25 cellular contexts compared by ENCODE assay signal in genomic region chr12:3361156-3361555, GRCh38.
DNase-seq lines count a peak whose midpoint lies in the region; ATAC-seq, FAIRE-seq and TF ChIP-seq lines count a peak whose summit lies in the region.
"Had no signal": no experiment of that assay in that cellular context is flagged by ENCODE, and none has a peak within 500 bp of the region (broad histone marks: within the 10 kb centered on the region; RNA-seq: fewer than 3 reads in every experiment).

No MANE protein-coding gene starts in this region.

- no peak overlapping the region for H3K27ac ChIP-seq in right lobe of liver
- H3K27ac ChIP-seq in HepG2 (ENCODE audit: extremely low read length, insufficient read depth, low read length) = no peak overlapping the region
- H3K27ac ChIP-seq in esophagus squamous epithelium = no peak overlapping the region
- H3K27ac ChIP-seq: 22Rv1; BLaER1 treated with 17β-estradiol and CSF1 and Interleukin-3, amounts not matched to agents 10 nM and 100 nM; GM23248 had no signal

- TF ChIP-seq CTCF in right lobe of liver (IDR thresholded peaks at IDR 0.05) (no peak), HepG2 (CRISPR knock-in tag; IDR thresholded peaks at IDR 0.05) (no peak), esophagus squamous epithelium (IDR thresholded peaks at IDR 0.05) (no peak)

- DNase-seq in right lobe of liver (peak in 1 of 3 donors; percentile 31), HepG2 (ENCODE audit: low spot score) (no peak), islet precursor cell (peak; percentile 48), ureter (ENCODE audit: low spot score) (peak; percentile 29), DMS153 treated with DMSO at 0.1 percent for 48 hours (lab: John Stamatoyannopoulos, UW; ENCODE audit: unreplicated experiment) (no peak), esophagus squamous epithelium (lab: John Stamatoyannopoulos, UW) (no peak), SHP77 treated with DMSO at 0.1 percent for 48 hours (lab: John Stamatoyannopoulos, UW) (no peak)
- DNase-seq: AML-193; BE2C; Caco-2; CD4-positive, CD25-positive, alpha-beta regulatory T cell; DMS153; DMS79; EL; GDM1; GM23248; HFFc6 had no signal

- no peak for TF ChIP-seq RAD21 in HepG2 (CRISPR knock-in tag; IDR thresholded peaks at IDR 0.05)

- in situ Hi-C loops in HepG2 (cut with HindIII; ENCODE audit: extremely low pct_ligation_motif_present, low pct_unique_long_range_greater_than_20kb) = no loop called here

- TF ChIP-seq EP300 in HepG2 (IDR thresholded peaks at IDR 0.05; ENCODE audit: low read depth in 2 of 2, low read length in 2 of 2) (no peak), HepG2 (CRISPR knock-in tag; IDR thresholded peaks at IDR 0.05; ENCODE audit: borderline replicate concordance) (no peak)

- H4K20me1 ChIP-seq in HepG2 (ENCODE audit: insufficient read depth, low read length) = no peaks in the 10 kb centered on the region
- H4K20me1 ChIP-seq: BLaER1 treated with 17β-estradiol and CSF1 and Interleukin-3, amounts not matched to agents 10 nM and 100 nM had no signal

- intact Hi-C loops in right lobe of liver (cut with DNase I) (no loop called here), HepG2 (cut with micrococcal nuclease; ENCODE audit: unreplicated experiment) (no loop called here), esophagus squamous epithelium (cut with DNase I) (no loop called here)

- H3K36me3 ChIP-seq in right lobe of liver = no peaks in the 10 kb centered on the region
- no peaks in the 10 kb centered on the region for H3K36me3 ChIP-seq in HepG2 (replicated peaks in 1 of 2; ENCODE audit: control insufficient read depth in 1 of 2, insufficient read depth in 2 of 2, low read length in 2 of 2)
- no peaks in the 10 kb centered on the region for H3K36me3 ChIP-seq in esophagus squamous epithelium
- H3K36me3 ChIP-seq: BE2C; BLaER1 treated with 17β-estradiol and CSF1 and Interleukin-3, amounts not matched to agents 10 nM and 100 nM; HAP-1 had no signal

- no peak overlapping the region for H3K9ac ChIP-seq in HepG2 (ENCODE audit: insufficient read depth, low read depth, low read length)
- H3K9ac ChIP-seq: BLaER1 treated with 17β-estradiol and CSF1 and Interleukin-3, amounts not matched to agents 10 nM and 100 nM; GM23248 had no signal

- TF ChIP-seq POLR2A in right lobe of liver (IDR thresholded peaks at IDR 0.05) = no peak
- no peak for TF ChIP-seq POLR2A in HepG2 (IDR thresholded peaks at IDR 0.05; ENCODE audit: insufficient read depth in 1 of 2, low read depth in 2 of 2, low read length in 2 of 2)
- no peak for TF ChIP-seq POLR2A in esophagus squamous epithelium (IDR thresholded peaks at IDR 0.05)

- ATAC-seq in right lobe of liver (peak in 3 of 4 donors; percentile 18 to 33 (median 29)), HepG2 (no peak)
- ATAC-seq: CD8-positive, alpha-beta T cell; GM12878 had no signal

- H3K4me2 ChIP-seq in HepG2 (ENCODE audit: low read depth, low read length) = no peak overlapping the region

- H3K4me1 ChIP-seq in right lobe of liver = peaks cover 0 to 4% (median 0%) of the 10 kb centered on the region in 4 donors
- no peaks in the 10 kb centered on the region for H3K4me1 ChIP-seq in HepG2 (ENCODE audit: insufficient read depth, low read length)
- peaks cover 0 to 11% (median 6%) of the 10 kb centered on the region in 3 donors for H3K4me1 ChIP-seq in esophagus squamous epithelium
- H3K4me1 ChIP-seq: BE2C, Caco-2, HAP-1 had no signal

- BruUV-seq in HepG2 (replicated peaks; lab: Mats Ljungman, UMichigan) = no TSS peak

- 59% methylated on average over 6 of the region's 6 CpGs for WGBS in right lobe of liver (ENCODE audit: insufficient coverage, low coverage, low lambda C conversion rate, missing lambda C conversion rate)
- whole genome bisulfite sequencing in HepG2 (ENCODE audit: low lambda C conversion rate) = 34% methylated on average over 6 of the region's 6 CpGs
- WGBS in esophagus squamous epithelium, 2 donors = 78 to 87% methylated on average over 5 to 6 of the region's 6 CpGs

- no peak overlapping the region for H3K4me3 ChIP-seq in right lobe of liver
- no peak overlapping the region for H3K4me3 ChIP-seq in HepG2 (replicated peaks in 1 of 3; ENCODE audit: insufficient read depth in 1 of 3, low read depth in 2 of 3, low read length in 3 of 3)
- no peak overlapping the region for H3K4me3 ChIP-seq in esophagus squamous epithelium
- H3K4me3 ChIP-seq: BLaER1 treated with 17β-estradiol and CSF1 and Interleukin-3, amounts not matched to agents 10 nM and 100 nM; GM12878; GM23248; HAP-1 had no signal

- no peak for FAIRE-seq in HepG2 (lab: Jason Lieb, UNC)
- FAIRE-seq: A204.1, GM12878, GM19239, H54 had no signal

- POLR2A ChIA-PET in HepG2 (lab: Yijun Ruan, JAX) = no interaction called here

- H2AFZ ChIP-seq in HepG2 (ENCODE audit: low read length) = no peak overlapping the region
- H2AFZ ChIP-seq: GM23248 had no signal

- CTCF ChIA-PET in HepG2 (lab: Yijun Ruan, JAX; ENCODE audit: low intra/inter-chr PET ratio, low total read pairs) = no interaction called here

- no peaks in the 10 kb centered on the region for H3K27me3 ChIP-seq in right lobe of liver
- peaks cover 6 to 50% of the 10 kb centered on the region in 2 experiments for H3K27me3 ChIP-seq in HepG2 (ENCODE audit: control insufficient read depth in 1 of 2, insufficient read depth in 2 of 2, low read length in 2 of 2)
- peaks cover 0 to 73% (median 6%) of the 10 kb centered on the region in 4 donors for H3K27me3 ChIP-seq in esophagus squamous epithelium

- H3K9me3 ChIP-seq in right lobe of liver (no peaks in the 10 kb centered on the region), HepG2 (ENCODE audit: low read length) (no peaks in the 10 kb centered on the region), esophagus squamous epithelium (no peaks in the 10 kb centered on the region)
- H3K9me3 ChIP-seq: BE2C, Caco-2, HAP-1 had no signal

- no peaks in the 10 kb centered on the region for H3K79me2 ChIP-seq in HepG2 (ENCODE audit: insufficient read depth, low read length)

TF ChIP-seq in HepG2, 621 proteins besides CTCF, POLR2A, EP300 and RAD21 (continues in another document):
- TF ChIP-seq RARG (CRISPR knock-in tag; IDR thresholded peaks at IDR 0.05; ENCODE audit: low read depth) = no peak
- no peak for TF ChIP-seq ZNF17 (CRISPR knock-in tag; IDR thresholded peaks at IDR 0.05)
- no peak for TF ChIP-seq DRAP1 (CRISPR knock-in tag; IDR thresholded peaks at IDR 0.05)
- no peak for TF ChIP-seq SNRNP70 (IDR thresholded peaks at IDR 0.05; ENCODE audit: low read depth, low read length)
- TF ChIP-seq ZNF512B (CRISPR knock-in tag; IDR thresholded peaks at IDR 0.05; ENCODE audit: borderline replicate concordance) = no peak
- TF ChIP-seq ZNF576 (CRISPR knock-in tag; IDR thresholded peaks at IDR 0.05) = no peak
- no peak for TF ChIP-seq CREBL2 (CRISPR knock-in tag; IDR thresholded peaks at IDR 0.05; ENCODE audit: borderline replicate concordance)
- TF ChIP-seq PAX8 (CRISPR knock-in tag; IDR thresholded peaks at IDR 0.05; ENCODE audit: borderline replicate concordance) = no peak
- no peak for TF ChIP-seq HMGA1 (CRISPR knock-in tag; conservative IDR thresholded peaks at IDR 0.05)
- TF ChIP-seq SMC3 (IDR thresholded peaks at IDR 0.05; ENCODE audit: low read length) = no peak
- no peak for TF ChIP-seq ZNF101 (CRISPR knock-in tag; IDR thresholded peaks at IDR 0.05; ENCODE audit: borderline replicate concordance, low read depth)
- no peak for TF ChIP-seq TCF7 (IDR thresholded peaks at IDR 0.05; ENCODE audit: low read depth)
- TF ChIP-seq ZNF746 (CRISPR knock-in tag; IDR thresholded peaks at IDR 0.05) = no peak

Comparison
In these comparisons a context has a peak if more than half of its experiments do, and no peak if none do; other contexts are left out.
1. DNase-seq: peak in islet precursor cell (single experiment) and ureter (single experiment); none in HepG2 (single experiment), DMS153 treated with DMSO at 0.1 percent for 48 hours (single experiment), esophagus squamous epithelium (single experiment) and SHP77 treated with DMSO at 0.1 percent for 48 hours (single experiment).